1 cellular context compared by ENCODE assay signal in the genomic region with DNA sequence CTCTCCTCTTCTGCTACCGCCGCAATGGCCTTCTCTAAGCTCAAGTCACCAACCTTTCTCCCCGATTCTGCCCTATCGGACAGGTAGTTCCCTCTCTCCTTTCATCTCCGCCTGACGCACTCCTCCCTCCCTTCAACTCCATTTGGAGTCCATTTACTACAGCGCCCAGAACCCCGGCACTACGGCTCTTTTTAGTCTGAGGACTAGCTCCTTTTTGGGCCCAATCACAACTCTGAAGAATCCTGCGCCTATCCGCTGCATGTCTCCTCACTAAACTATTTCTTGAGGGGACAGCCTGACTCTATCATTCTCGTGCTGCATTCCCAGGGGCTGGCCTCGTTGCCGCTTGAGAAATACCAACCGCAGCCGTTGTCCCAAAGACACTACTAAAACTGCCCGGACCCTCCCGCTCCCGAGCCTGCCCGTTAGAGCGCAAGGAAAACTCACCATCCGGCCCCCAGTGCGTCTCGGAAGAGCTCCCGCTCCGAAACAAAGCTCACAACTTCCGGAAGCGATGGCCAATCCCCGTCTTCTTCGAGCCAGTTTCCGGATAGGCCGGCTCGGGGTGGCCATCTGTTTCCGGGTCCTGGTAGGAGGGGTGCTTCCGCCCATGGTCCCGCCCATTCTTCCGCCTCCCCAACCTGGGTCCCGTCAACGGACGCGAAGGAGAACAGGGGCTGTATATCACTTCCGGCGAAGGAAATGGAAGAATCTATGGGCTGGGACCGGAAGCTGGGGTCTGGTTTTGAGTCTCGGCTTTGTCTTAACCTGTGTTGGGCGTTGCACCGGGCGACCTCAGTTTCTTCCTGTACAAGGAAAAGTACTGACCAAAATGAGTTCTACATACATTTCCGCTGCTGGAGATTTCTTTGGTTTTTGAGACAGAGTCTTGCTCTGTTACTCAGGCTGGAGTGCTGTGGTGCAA.
TF ChIP-seq lines count a peak whose summit lies in the region.

A gene (minus strand): TSS at position 491 of the 925 bp plus-strand sequence. CDS start 2,776 bp downstream, outside the sequence.

TF ChIP-seq in K562, 482 proteins besides CTCF, POLR2A, EP300 and RAD21 (continued from another document and continues in another):
- TF ChIP-seq ZFPM2 (CRISPR knock-in tag; IDR thresholded peaks at IDR 0.05) (0 out of 2 replicates have a peak, but pooled peaks have one; percentile 31), ZNF717 (CRISPR knock-in tag; IDR thresholded peaks at IDR 0.05) (no peak), ZKSCAN8 (CRISPR knock-in tag; IDR thresholded peaks at IDR 0.05) (no peak), NRF1 (conservative IDR thresholded peaks at IDR 0.05 in 1 of 2, IDR thresholded peaks at IDR 0.05 in 1 of 2) (peak; percentile 29 to 48; a peak in 2 of 4 replicates), MYC (IDR thresholded peaks at IDR 0.05; ENCODE audit: low read depth, low read length) (peak; percentile 63), MYC (CRISPR knock-in tag; IDR thresholded peaks at IDR 0.05; ENCODE audit: borderline replicate concordance, low read depth) (peak; percentile 22; the same call in 1 of the 2 replicates), CBX8 (IDR thresholded peaks at IDR 0.05; ENCODE audit: borderline replicate concordance, extremely low read depth, low read depth, low read length, poor library complexity, severe bottlenecking) (no peak), FOXA3 (CRISPR knock-in tag; conservative IDR thresholded peaks at IDR 0.05 in 1 of 2, IDR thresholded peaks at IDR 0.05 in 1 of 2) (0 out of 4 replicates have a peak, but pooled peaks of 1 of the 2 experiments have one; percentile 13), KAT8 (IDR thresholded peaks at IDR 0.05; ENCODE audit: low read depth) (peak; percentile 47; the same call in 1 of the 2 replicates), SMAD1 (IDR thresholded peaks at IDR 0.05; ENCODE audit: low read depth, low read length, partially characterized antibody) (peak; percentile 71), ETV1 (tag; conservative IDR thresholded peaks at IDR 0.05; ENCODE audit: low read depth) (peak; percentile 97), ZNF224 (CRISPR knock-in tag; IDR thresholded peaks at IDR 0.05) (no peak), STAT5A (IDR thresholded peaks at IDR 0.05; ENCODE audit: borderline replicate concordance, low read length) (no peak), RHOXF2B (CRISPR knock-in tag; conservative IDR thresholded peaks at IDR 0.05) (no peak), TAF9B (IDR thresholded peaks at IDR 0.05; ENCODE audit: partially characterized antibody) (peak; percentile 68), ZNF197 (CRISPR knock-in tag; IDR thresholded peaks at IDR 0.05; ENCODE audit: low read depth) (peak; percentile 55; the same call in 1 of the 2 replicates), FOXK1 (CRISPR knock-in tag; IDR thresholded peaks at IDR 0.05; ENCODE audit: borderline replicate concordance) (no peak), NR2C2 (CRISPR knock-in tag; IDR thresholded peaks at IDR 0.05) (peak; percentile 97), NR2C2 (tag; IDR thresholded peaks at IDR 0.05) (peak; percentile 99), ZNF445 (CRISPR knock-in tag; IDR thresholded peaks at IDR 0.05; ENCODE audit: low read depth) (no peak), TRIM24 (IDR thresholded peaks at IDR 0.05) (peak in 1 of 2 experiments; percentile 63; a peak in 2 of 4 replicates), BRF1 (IDR thresholded peaks at IDR 0.05; ENCODE audit: borderline replicate concordance, extremely low read depth, insufficient read length) (no peak), HDGF (IDR thresholded peaks at IDR 0.05) (no peak), EHMT2 (IDR thresholded peaks at IDR 0.05) (peak; percentile 99), ATF1 (CRISPR knock-in tag; IDR thresholded peaks at IDR 0.05) (no peak), ATF1 (tag; IDR thresholded peaks at IDR 0.05) (peak; percentile 83), ESRRA (IDR thresholded peaks at IDR 0.05; ENCODE audit: borderline replicate concordance, low read depth) (peak; percentile 38; the same call in 1 of the 2 replicates), PHF8 (IDR thresholded peaks at IDR 0.05; ENCODE audit: borderline replicate concordance, low read length) (peak; percentile 83), ZNF589 (CRISPR knock-in tag; IDR thresholded peaks at IDR 0.05; ENCODE audit: low read depth) (0 out of 2 replicates have a peak, but pooled peaks have one; percentile 32), C11orf30 (IDR thresholded peaks at IDR 0.05; ENCODE audit: low read depth) (peak; percentile 97), POLR2AphosphoS2 (IDR thresholded peaks at IDR 0.05; ENCODE audit: low read length) (peak; percentile 80; the same call in 1 of the 2 replicates)
- TF ChIP-seq, protein P1, sequence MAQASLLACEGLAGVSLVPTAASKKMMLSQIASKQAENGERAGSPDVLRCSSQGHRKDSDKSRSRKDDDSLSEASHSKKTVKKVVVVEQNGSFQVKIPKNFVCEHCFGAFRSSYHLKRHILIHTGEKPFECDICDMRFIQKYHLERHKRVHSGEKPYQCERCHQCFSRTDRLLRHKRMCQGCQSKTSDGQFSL (CRISPR knock-in tag; IDR thresholded peaks at IDR 0.05): no peak
- TF ChIP-seq, protein P1 (tag; IDR thresholded peaks at IDR 0.05): no peak
- TF ChIP-seq, protein P2, sequence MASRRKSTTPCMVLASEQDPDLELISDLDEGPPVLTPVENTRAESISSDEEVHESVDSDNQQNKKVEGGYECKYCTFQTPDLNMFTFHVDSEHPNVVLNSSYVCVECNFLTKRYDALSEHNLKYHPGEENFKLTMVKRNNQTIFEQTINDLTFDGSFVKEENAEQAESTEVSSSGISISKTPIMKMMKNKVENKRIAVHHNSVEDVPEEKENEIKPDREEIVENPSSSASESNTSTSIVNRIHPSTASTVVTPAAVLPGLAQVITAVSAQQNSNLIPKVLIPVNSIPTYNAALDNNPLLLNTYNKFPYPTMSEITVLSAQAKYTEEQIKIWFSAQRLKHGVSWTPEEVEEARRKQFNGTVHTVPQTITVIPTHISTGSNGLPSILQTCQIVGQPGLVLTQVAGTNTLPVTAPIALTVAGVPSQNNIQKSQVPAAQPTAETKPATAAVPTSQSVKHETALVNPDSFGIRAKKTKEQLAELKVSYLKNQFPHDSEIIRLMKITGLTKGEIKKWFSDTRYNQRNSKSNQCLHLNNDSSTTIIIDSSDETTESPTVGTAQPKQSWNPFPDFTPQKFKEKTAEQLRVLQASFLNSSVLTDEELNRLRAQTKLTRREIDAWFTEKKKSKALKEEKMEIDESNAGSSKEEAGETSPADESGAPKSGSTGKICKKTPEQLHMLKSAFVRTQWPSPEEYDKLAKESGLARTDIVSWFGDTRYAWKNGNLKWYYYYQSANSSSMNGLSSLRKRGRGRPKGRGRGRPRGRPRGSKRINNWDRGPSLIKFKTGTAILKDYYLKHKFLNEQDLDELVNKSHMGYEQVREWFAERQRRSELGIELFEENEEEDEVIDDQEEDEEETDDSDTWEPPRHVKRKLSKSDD (conservative IDR thresholded peaks at IDR 0.05; ENCODE audit: low read length): 0 out of 2 replicates have a peak, but pooled peaks have one; percentile 65
- TF ChIP-seq, protein P3, sequence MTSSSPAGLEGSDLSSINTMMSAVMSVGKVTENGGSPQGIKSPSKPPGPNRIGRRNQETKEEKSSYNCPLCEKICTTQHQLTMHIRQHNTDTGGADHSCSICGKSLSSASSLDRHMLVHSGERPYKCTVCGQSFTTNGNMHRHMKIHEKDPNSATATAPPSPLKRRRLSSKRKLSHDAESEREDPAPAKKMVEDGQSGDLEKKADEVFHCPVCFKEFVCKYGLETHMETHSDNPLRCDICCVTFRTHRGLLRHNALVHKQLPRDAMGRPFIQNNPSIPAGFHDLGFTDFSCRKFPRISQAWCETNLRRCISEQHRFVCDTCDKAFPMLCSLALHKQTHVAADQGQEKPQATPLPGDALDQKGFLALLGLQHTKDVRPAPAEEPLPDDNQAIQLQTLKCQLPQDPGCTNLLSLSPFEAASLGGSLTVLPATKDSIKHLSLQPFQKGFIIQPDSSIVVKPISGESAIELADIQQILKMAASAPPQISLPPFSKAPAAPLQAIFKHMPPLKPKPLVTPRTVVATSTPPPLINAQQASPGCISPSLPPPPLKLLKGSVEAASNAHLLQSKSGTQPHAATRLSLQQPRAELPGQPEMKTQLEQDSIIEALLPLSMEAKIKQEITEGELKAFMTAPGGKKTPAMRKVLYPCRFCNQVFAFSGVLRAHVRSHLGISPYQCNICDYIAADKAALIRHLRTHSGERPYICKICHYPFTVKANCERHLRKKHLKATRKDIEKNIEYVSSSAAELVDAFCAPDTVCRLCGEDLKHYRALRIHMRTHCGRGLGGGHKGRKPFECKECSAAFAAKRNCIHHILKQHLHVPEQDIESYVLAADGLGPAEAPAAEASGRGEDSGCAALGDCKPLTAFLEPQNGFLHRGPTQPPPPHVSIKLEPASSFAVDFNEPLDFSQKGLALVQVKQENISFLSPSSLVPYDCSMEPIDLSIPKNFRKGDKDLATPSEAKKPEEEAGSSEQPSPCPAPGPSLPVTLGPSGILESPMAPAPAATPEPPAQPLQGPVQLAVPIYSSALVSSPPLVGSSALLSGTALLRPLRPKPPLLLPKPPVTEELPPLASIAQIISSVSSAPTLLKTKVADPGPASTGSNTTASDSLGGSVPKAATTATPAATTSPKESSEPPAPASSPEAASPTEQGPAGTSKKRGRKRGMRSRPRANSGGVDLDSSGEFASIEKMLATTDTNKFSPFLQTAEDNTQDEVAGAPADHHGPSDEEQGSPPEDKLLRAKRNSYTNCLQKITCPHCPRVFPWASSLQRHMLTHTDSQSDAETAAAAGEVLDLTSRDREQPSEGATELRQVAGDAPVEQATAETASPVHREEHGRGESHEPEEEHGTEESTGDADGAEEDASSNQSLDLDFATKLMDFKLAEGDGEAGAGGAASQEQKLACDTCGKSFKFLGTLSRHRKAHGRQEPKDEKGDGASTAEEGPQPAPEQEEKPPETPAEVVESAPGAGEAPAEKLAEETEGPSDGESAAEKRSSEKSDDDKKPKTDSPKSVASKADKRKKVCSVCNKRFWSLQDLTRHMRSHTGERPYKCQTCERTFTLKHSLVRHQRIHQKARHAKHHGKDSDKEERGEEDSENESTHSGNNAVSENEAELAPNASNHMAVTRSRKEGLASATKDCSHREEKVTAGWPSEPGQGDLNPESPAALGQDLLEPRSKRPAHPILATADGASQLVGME (CRISPR knock-in tag; IDR thresholded peaks at IDR 0.05): no peak
- TF ChIP-seq, protein P4, sequence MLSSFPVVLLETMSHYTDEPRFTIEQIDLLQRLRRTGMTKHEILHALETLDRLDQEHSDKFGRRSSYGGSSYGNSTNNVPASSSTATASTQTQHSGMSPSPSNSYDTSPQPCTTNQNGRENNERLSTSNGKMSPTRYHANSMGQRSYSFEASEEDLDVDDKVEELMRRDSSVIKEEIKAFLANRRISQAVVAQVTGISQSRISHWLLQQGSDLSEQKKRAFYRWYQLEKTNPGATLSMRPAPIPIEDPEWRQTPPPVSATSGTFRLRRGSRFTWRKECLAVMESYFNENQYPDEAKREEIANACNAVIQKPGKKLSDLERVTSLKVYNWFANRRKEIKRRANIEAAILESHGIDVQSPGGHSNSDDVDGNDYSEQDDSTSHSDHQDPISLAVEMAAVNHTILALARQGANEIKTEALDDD (IDR thresholded peaks at IDR 0.05): no peak
- TF ChIP-seq, protein P5, sequence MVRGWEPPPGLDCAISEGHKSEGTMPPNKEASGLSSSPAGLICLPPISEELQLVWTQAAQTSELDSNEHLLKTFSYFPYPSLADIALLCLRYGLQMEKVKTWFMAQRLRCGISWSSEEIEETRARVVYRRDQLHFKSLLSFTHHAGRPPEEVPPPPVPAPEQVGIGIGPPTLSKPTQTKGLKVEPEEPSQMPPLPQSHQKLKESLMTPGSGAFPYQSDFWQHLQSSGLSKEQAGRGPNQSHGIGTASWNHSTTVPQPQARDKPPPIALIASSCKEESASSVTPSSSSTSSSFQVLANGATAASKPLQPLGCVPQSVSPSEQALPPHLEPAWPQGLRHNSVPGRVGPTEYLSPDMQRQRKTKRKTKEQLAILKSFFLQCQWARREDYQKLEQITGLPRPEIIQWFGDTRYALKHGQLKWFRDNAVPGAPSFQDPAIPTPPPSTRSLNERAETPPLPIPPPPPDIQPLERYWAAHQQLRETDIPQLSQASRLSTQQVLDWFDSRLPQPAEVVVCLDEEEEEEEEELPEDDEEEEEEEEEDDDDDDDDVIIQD (CRISPR knock-in tag; IDR thresholded peaks at IDR 0.05): no peak
- TF ChIP-seq, protein P6, sequence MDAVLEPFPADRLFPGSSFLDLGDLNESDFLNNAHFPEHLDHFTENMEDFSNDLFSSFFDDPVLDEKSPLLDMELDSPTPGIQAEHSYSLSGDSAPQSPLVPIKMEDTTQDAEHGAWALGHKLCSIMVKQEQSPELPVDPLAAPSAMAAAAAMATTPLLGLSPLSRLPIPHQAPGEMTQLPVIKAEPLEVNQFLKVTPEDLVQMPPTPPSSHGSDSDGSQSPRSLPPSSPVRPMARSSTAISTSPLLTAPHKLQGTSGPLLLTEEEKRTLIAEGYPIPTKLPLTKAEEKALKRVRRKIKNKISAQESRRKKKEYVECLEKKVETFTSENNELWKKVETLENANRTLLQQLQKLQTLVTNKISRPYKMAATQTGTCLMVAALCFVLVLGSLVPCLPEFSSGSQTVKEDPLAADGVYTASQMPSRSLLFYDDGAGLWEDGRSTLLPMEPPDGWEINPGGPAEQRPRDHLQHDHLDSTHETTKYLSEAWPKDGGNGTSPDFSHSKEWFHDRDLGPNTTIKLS (IDR thresholded peaks at IDR 0.05; ENCODE audit: borderline replicate concordance, low read depth): peak; percentile 79; the same call in 1 of the 2 replicates
- TF ChIP-seq, protein P7, sequence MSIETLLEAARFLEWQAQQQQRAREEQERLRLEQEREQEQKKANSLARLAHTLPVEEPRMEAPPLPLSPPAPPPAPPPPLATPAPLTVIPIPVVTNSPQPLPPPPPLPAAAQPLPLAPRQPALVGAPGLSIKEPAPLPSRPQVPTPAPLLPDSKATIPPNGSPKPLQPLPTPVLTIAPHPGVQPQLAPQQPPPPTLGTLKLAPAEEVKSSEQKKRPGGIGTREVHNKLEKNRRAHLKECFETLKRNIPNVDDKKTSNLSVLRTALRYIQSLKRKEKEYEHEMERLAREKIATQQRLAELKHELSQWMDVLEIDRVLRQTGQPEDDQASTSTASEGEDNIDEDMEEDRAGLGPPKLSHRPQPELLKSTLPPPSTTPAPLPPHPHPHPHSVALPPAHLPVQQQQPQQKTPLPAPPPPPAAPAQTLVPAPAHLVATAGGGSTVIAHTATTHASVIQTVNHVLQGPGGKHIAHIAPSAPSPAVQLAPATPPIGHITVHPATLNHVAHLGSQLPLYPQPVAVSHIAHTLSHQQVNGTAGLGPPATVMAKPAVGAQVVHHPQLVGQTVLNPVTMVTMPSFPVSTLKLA (conservative IDR thresholded peaks at IDR 0.05): peak; percentile 80 to 88
